ENCODE assay signal across 22 cellular contexts in genomic region chr9:131454028-131454427, GRCh38. TPM values are rescaled to one million over a fixed set of nuclear protein-coding genes. Genes with fewer than 3 reads are reported as not detected.
DNase-seq lines count a peak whose midpoint lies in the region; ATAC-seq, FAIRE-seq and TF ChIP-seq lines count a peak whose summit lies in the region.
"Had no signal": no experiment of that assay in that cellular context is flagged by ENCODE, and none has a peak within 500 bp of the region (broad histone marks: within the 10 kb centered on the region; RNA-seq: fewer than 3 reads in every experiment).

No MANE protein-coding gene starts in this region.

- no peaks in the 10 kb centered on the region for H4K20me1 ChIP-seq in K562 (replicated peaks; ENCODE audit: control insufficient read depth, insufficient read depth, low read length)

- CTCF ChIA-PET in activated CD4-positive, alpha-beta memory T cell treated with anti-CD3 and anti-CD28 coated beads for 36 hours (lab: Charles Lee): no interaction called here
- CTCF ChIA-PET in activated CD4-positive, alpha-beta memory T cell treated with anti-CD3 and anti-CD28 coated beads, Interleukin-2, amount 10 ng/mL, durations not matched to agents 7 days and 5 days (lab: Charles Lee): no interaction called here
- CTCF ChIA-PET in CD4-positive, alpha-beta T cell (lab: Charles Lee): no interaction called here
- CTCF ChIA-PET in K562 (lab: Yijun Ruan, JAX; ENCODE audit: low intra/inter-chr PET ratio): no interaction called here

- no peaks in the 10 kb centered on the region for H3K27me3 Mint-ChIP-seq in activated CD4-positive, alpha-beta memory T cell treated with anti-CD3 and anti-CD28 coated beads for 36 hours
- H3K27me3 Mint-ChIP-seq in activated CD4-positive, alpha-beta memory T cell treated with anti-CD3 and anti-CD28 coated beads, Interleukin-2, amount 10 ng/mL, durations not matched to agents 7 days and 5 days: no peaks in the 10 kb centered on the region
- no peaks in the 10 kb centered on the region for H3K27me3 Mint-ChIP-seq in CD4-positive, alpha-beta T cell
- no peaks in the 10 kb centered on the region for H3K27me3 Mint-ChIP-seq in IgD-negative memory B cell
- H3K27me3 Mint-ChIP-seq: B cell had no signal

- H3K9me3 Mint-ChIP-seq in activated CD4-positive, alpha-beta memory T cell treated with anti-CD3 and anti-CD28 coated beads for 36 hours: no peaks in the 10 kb centered on the region
- H3K9me3 Mint-ChIP-seq in activated CD4-positive, alpha-beta memory T cell treated with anti-CD3 and anti-CD28 coated beads, Interleukin-2, amount 10 ng/mL, durations not matched to agents 7 days and 5 days: no peaks in the 10 kb centered on the region
- H3K9me3 Mint-ChIP-seq in CD4-positive, alpha-beta T cell: no peaks in the 10 kb centered on the region
- no peaks in the 10 kb centered on the region for H3K9me3 Mint-ChIP-seq in IgD-negative memory B cell

- H3K36me3 Mint-ChIP-seq in activated CD4-positive, alpha-beta memory T cell treated with anti-CD3 and anti-CD28 coated beads for 36 hours: peaks cover 42% of the 10 kb centered on the region
- H3K36me3 Mint-ChIP-seq in activated CD4-positive, alpha-beta memory T cell treated with anti-CD3 and anti-CD28 coated beads, Interleukin-2, amount 10 ng/mL, durations not matched to agents 7 days and 5 days (ENCODE audit: low read depth): peaks cover 74% of the 10 kb centered on the region
- peaks cover 98% of the 10 kb centered on the region for H3K36me3 Mint-ChIP-seq in CD4-positive, alpha-beta T cell (ENCODE audit: low read depth)
- peaks cover 12% of the 10 kb centered on the region for H3K36me3 Mint-ChIP-seq in IgD-negative memory B cell

- no peak for TF ChIP-seq EP300 in K562 (IDR thresholded peaks at IDR 0.05; ENCODE audit: low read length)

- POLR2A ChIA-PET in activated CD4-positive, alpha-beta memory T cell treated with anti-CD3 and anti-CD28 coated beads for 36 hours (lab: Charles Lee): interaction anchor here (0.6 kb wide), 1 partner anchor 303 kb away, joined by 5 read pairs; no protein-coding TSS in a partner anchor
- POLR2A ChIA-PET in activated CD4-positive, alpha-beta memory T cell treated with anti-CD3 and anti-CD28 coated beads, Interleukin-2, amount 10 ng/mL, durations not matched to agents 7 days and 5 days (lab: Charles Lee): no interaction called here
- POLR2A ChIA-PET in CD4-positive, alpha-beta T cell (lab: Charles Lee): no interaction called here
- POLR2A ChIA-PET in K562 (lab: Yijun Ruan, JAX): no interaction called here

- no TSS peak for BruUV-seq in K562 (replicated peaks; lab: Mats Ljungman, UMichigan)

- no peak overlapping the region for H3K4me2 ChIP-seq in K562 (ENCODE audit: insufficient read depth, low read length)
- H3K4me2 ChIP-seq: KMS-11, PC-9 had no signal

- H3K4me1 ChIP-seq in K562 (replicated peaks in 1 of 2; ENCODE audit: control insufficient read depth in 2 of 2, insufficient read depth in 2 of 2, low read length in 2 of 2) (no peaks in the 10 kb centered on the region), right lobe of liver (no peaks in the 10 kb centered on the region)

- no peak overlapping the region for H2AFZ ChIP-seq in K562 (ENCODE audit: low read depth, low read length)
- H2AFZ ChIP-seq: PC-9 had no signal

- H3K4me3 ChIP-seq in K562: no peak overlapping the region
- H3K4me3 ChIP-seq in right lobe of liver: no peak overlapping the region
- H3K4me3 ChIP-seq: PC-9 had no signal

- DNase-seq in activated CD4-positive, alpha-beta memory T cell treated with anti-CD3 and anti-CD28 coated beads for 36 hours: peak; percentile 0
- DNase-seq in activated CD4-positive, alpha-beta memory T cell treated with anti-CD3 and anti-CD28 coated beads, Interleukin-2, amount 10 ng/mL, durations not matched to agents 7 days and 5 days: no peak
- no peak for DNase-seq in CD4-positive, alpha-beta T cell
- DNase-seq in K562 (ENCODE audit: extremely low read depth in 1 of 4, low spot score in 3 of 4) (no peak), SK-N-DZ (ENCODE audit: low spot score) (no peak), erythroblast (lab: John Stamatoyannopoulos, UW) (no peak), right lobe of liver (no peak)
- DNase-seq: COR-L47, DMS79, H7, NCI-H1092 treated with DMSO at 0.1 percent for 48 hours, NCI-H1436 treated with DMSO at 0.1 percent for 48 hours, NCI-H1930, NCI-H510A, PC-9, RPMI8226, SHP77 had no signal

- H3K4me1 Mint-ChIP-seq in activated CD4-positive, alpha-beta memory T cell treated with anti-CD3 and anti-CD28 coated beads for 36 hours (ENCODE audit: low read depth): peaks cover 14% of the 10 kb centered on the region
- peaks cover 25% of the 10 kb centered on the region for H3K4me1 Mint-ChIP-seq in activated CD4-positive, alpha-beta memory T cell treated with anti-CD3 and anti-CD28 coated beads, Interleukin-2, amount 10 ng/mL, durations not matched to agents 7 days and 5 days
- peaks cover 32% of the 10 kb centered on the region for H3K4me1 Mint-ChIP-seq in CD4-positive, alpha-beta T cell (ENCODE audit: low read depth)
- H3K4me1 Mint-ChIP-seq in IgD-negative memory B cell: peaks cover 4 to 5% (median 4%) of the 10 kb centered on the region in 3 donors
- H3K4me1 Mint-ChIP-seq: B cell, CD14-positive monocyte had no signal

- ATAC-seq in CD4-positive, alpha-beta T cell (ENCODE audit: poor library complexity): no peak
- ATAC-seq in K562 (no peak), right lobe of liver (no peak)

- FAIRE-seq in K562 (lab: Jason Lieb, UNC): no peak
- FAIRE-seq: A204.1 had no signal

- TF ChIP-seq CTCF in CD4-positive, alpha-beta T cell (IDR thresholded peaks at IDR 0.05): no peak
- TF ChIP-seq CTCF in K562 (IDR thresholded peaks at IDR 0.05 in 2 of 3, conservative IDR thresholded peaks at IDR 0.05 in 1 of 3; ENCODE audit: insufficient read depth in 2 of 3, low read depth in 1 of 3, low read length in 3 of 3) (no peak), right lobe of liver (IDR thresholded peaks at IDR 0.05) (no peak)

- no peak overlapping the region for H3K4me3 Mint-ChIP-seq in activated CD4-positive, alpha-beta memory T cell treated with anti-CD3 and anti-CD28 coated beads for 36 hours
- H3K4me3 Mint-ChIP-seq in activated CD4-positive, alpha-beta memory T cell treated with anti-CD3 and anti-CD28 coated beads, Interleukin-2, amount 10 ng/mL, durations not matched to agents 7 days and 5 days: no peak overlapping the region
- no peak overlapping the region for H3K4me3 Mint-ChIP-seq in CD4-positive, alpha-beta T cell
- no peak overlapping the region for H3K4me3 Mint-ChIP-seq in IgD-negative memory B cell
- H3K4me3 Mint-ChIP-seq: B cell, CD14-positive monocyte had no signal

- peaks cover 26% of the 10 kb centered on the region; the same call in 2 of the 3 replicates for H3K79me2 ChIP-seq in K562 (ENCODE audit: control insufficient read depth, insufficient read depth, low read length)

- H3K9ac ChIP-seq in K562 (ENCODE audit: insufficient read depth in 1 of 2, low read depth in 2 of 2, low read length in 2 of 2): no peak overlapping the region
- H3K9ac ChIP-seq: KMS-11 had no signal

- peaks cover 90% of the 10 kb centered on the region for H3K36me3 ChIP-seq in K562 (ENCODE audit: control insufficient read depth, insufficient read depth, low read length)
- peaks cover 2 to 86% (median 38%) of the 10 kb centered on the region in 4 donors for H3K36me3 ChIP-seq in right lobe of liver

- no peak for TF ChIP-seq POLR2A in K562 (conservative IDR thresholded peaks at IDR 0.05)
- TF ChIP-seq POLR2A in erythroblast (IDR thresholded peaks at IDR 0.05; ENCODE audit: low read length): no peak
- TF ChIP-seq POLR2A in right lobe of liver (IDR thresholded peaks at IDR 0.05): no peak

- H3K9me3 ChIP-seq in CD4-positive, alpha-beta T cell (ENCODE audit: control insufficient read depth, low read length): no peaks in the 10 kb centered on the region
- H3K9me3 ChIP-seq in K562 (replicated peaks; ENCODE audit: control insufficient read depth, insufficient read depth, low read depth, low read length) (no peaks in the 10 kb centered on the region), right lobe of liver (no peaks in the 10 kb centered on the region)

- H3K27me3 ChIP-seq in CD4-positive, alpha-beta T cell (ENCODE audit: control insufficient read depth, insufficient read depth, low read length): no peaks in the 10 kb centered on the region
- H3K27me3 ChIP-seq in K562 (ENCODE audit: control insufficient read depth in 2 of 2, insufficient read depth in 2 of 2, low read length in 2 of 2): no peaks in the 10 kb centered on the region
- H3K27me3 ChIP-seq in right lobe of liver: no peaks in the 10 kb centered on the region

- in situ Hi-C loops in K562 (cut with MboI): loop anchor here (25.0 kb wide), 1 partner anchor 742 kb away; no protein-coding TSS in a partner anchor

- H3K9me1 ChIP-seq in K562 (ENCODE audit: control insufficient read depth, insufficient read depth, low read length): peaks cover 4% of the 10 kb centered on the region

- H3K27ac Mint-ChIP-seq in activated CD4-positive, alpha-beta memory T cell treated with anti-CD3 and anti-CD28 coated beads for 36 hours: no peak overlapping the region
- H3K27ac Mint-ChIP-seq in activated CD4-positive, alpha-beta memory T cell treated with anti-CD3 and anti-CD28 coated beads, Interleukin-2, amount 10 ng/mL, durations not matched to agents 7 days and 5 days: no peak overlapping the region
- H3K27ac Mint-ChIP-seq in CD4-positive, alpha-beta T cell: peak overlapping the region; percentile 37
- H3K27ac Mint-ChIP-seq in IgD-negative memory B cell: peak overlapping the region in 2 of 3 donors; percentile 33 to 58
- H3K27ac Mint-ChIP-seq: B cell had no signal

- no peak overlapping the region for H3K27ac ChIP-seq in CD4-positive, alpha-beta T cell (ENCODE audit: low read depth, low read length)
- H3K27ac ChIP-seq in K562 (ENCODE audit: extremely low read depth, low read depth, low read length) (no peak overlapping the region), right lobe of liver (no peak overlapping the region)
- H3K27ac ChIP-seq: KMS-11, PC-9 had no signal

- no peak for TF ChIP-seq RAD21 in K562 (CRISPR knock-in tag; conservative IDR thresholded peaks at IDR 0.05 in 1 of 2, IDR thresholded peaks at IDR 0.05 in 1 of 2)

- intact Hi-C loops in activated CD4-positive, alpha-beta memory T cell treated with anti-CD3 and anti-CD28 coated beads for 36 hours (cut with micrococcal nuclease): no loop called here
- intact Hi-C loops in CD4-positive, alpha-beta T cell (cut with DNase I, micrococcal nuclease): no loop called here
- intact Hi-C loops in K562 (cut with micrococcal nuclease): no loop called here
- intact Hi-C loops in right lobe of liver (cut with DNase I): loop anchor here in 1 of 2 donors (10.0 kb wide), 1 partner anchor 69 kb away; no protein-coding TSS in a partner anchor

RNA-seq across cellular contexts. Expression of gene POMT1, which starts 48.7 kb away (rescaled TPM):
- total RNA-seq in activated CD4-positive, alpha-beta memory T cell treated with anti-CD3 and anti-CD28 coated beads for 36 hours: 10 to 100 TPM; 42.8 to 43.2 TPM
- 10 to 100 TPM; 52.5 to 53.8 TPM for total RNA-seq in activated CD4-positive, alpha-beta memory T cell treated with anti-CD3 and anti-CD28 coated beads, Interleukin-2, amount 10 ng/mL, durations not matched to agents 7 days and 5 days
- total RNA-seq in CD4-positive, alpha-beta T cell: 10 to 100 TPM; 50.1 to 50.5 TPM
- polyA plus RNA-seq in IgD-negative memory B cell (5.1 TPM), K562 (2011; rRNA removed) (15.3 and 21.6 TPM in 2 replicates), K562 (2014; fragmentation: Illumina TruSeq; extraction: Trizol) (13.7 and 15.3 TPM in 2 replicates), K562 (2014; fragmentation: Nextera tagmentation; extraction: Ambion mirVana) (1 to 10 TPM; 1.8 to 2.1 TPM), K562 (2014; rRNA removed) (15.4 and 18.2 TPM in 2 replicates)
- total RNA-seq in K562 (2011; cell fraction: chromatin; rRNA removed; ENCODE audit: low replicate concordance): 98.5 and 154 TPM in 2 replicates
- total RNA-seq in K562 (2011; cell fraction: nucleolus; rRNA removed): 72.6 and 96.6 TPM in 2 replicates
- 78.2 and 78.3 TPM in 2 replicates for total RNA-seq in K562 (2011; cell fraction: nucleoplasm; rRNA removed)
- total RNA-seq in K562 (2014; rRNA removed) (14.6 and 21.3 TPM in 2 replicates), K562 (2014; rRNA removed; fragmentation: Illumina TruSeq; extraction: Trizol) (8.6 TPM in 2 replicates), K562 (2015; rRNA removed; fragmentation: Illumina TruSeq; extraction: Trizol) (15.6 and 15.7 TPM in 2 replicates), K562 (2021) (23.4 and 23.5 TPM in 2 replicates), right lobe of liver (10 to 100 TPM; 14.3 to 17.7 (median 15.7) TPM)
- polyA plus RNA-seq in K562 (2011; cell fraction: cytosol; rRNA removed): 16.0 and 17.4 TPM in 2 replicates
- 117 and 121 TPM in 2 replicates for polyA plus RNA-seq in K562 (2011; cell fraction: nucleus; rRNA removed)
- 22.0 and 30.6 TPM in 2 replicates for polyA plus RNA-seq in K562 (2012)
- polyA minus RNA-seq in K562 (2011; rRNA and poly(A)+ RNA removed): 9.2 and 14.3 TPM in 2 replicates
- 6.6 and 8.9 TPM in 2 replicates for polyA minus RNA-seq in K562 (2011; cell fraction: cytosol; rRNA and poly(A)+ RNA removed)
- 11.7 and 17.9 TPM in 2 replicates for polyA minus RNA-seq in K562 (2011; cell fraction: nucleus; rRNA and poly(A)+ RNA removed)
- polyA plus RNA-seq in SK-N-DZ (2014; cell fraction: cytosol; rRNA removed): 30.5 and 37.9 TPM in 2 replicates
- polyA plus RNA-seq in SK-N-DZ (2014; cell fraction: nucleus; rRNA removed): 194 and 219 TPM in 2 replicates

Comparison
In these comparisons a context has a peak if more than half of its experiments do, and no peak if none do; other contexts are left out.
1. H3K27ac Mint-ChIP-seq: peak in CD4-positive, alpha-beta T cell (single experiment) and IgD-negative memory B cell (2 of 3); none in activated CD4-positive, alpha-beta memory T cell treated with anti-CD3 and anti-CD28 coated beads for 36 hours (single experiment) and activated CD4-positive, alpha-beta memory T cell treated with anti-CD3 and anti-CD28 coated beads, Interleukin-2, amount 10 ng/mL, durations not matched to agents 7 days and 5 days (single experiment).